8 cellular contexts compared by ENCODE assay signal in genomic region chr3:51498871-51499790, GRCh38. TPM values are rescaled to one million over a fixed set of nuclear protein-coding genes. Genes with fewer than 3 reads are reported as not detected.
DNase-seq lines count a peak whose midpoint lies in the region; ATAC-seq and TF ChIP-seq lines count a peak whose summit lies in the region.

No MANE protein-coding gene starts in this region.

- peaks cover 0 to 7% of the 10 kb centered on the region in 2 experiments for H3K36me3 ChIP-seq in SK-N-SH (replicated peaks in 1 of 2; ENCODE audit: control insufficient read depth in 1 of 2, insufficient read depth in 2 of 2, low read length in 1 of 2)

- no peak for TF ChIP-seq EP300 in SK-N-SH (IDR thresholded peaks at IDR 0.05; ENCODE audit: borderline replicate concordance in 1 of 2, low read depth in 1 of 2, low read length in 1 of 2)

- H3K27ac ChIP-seq in SK-N-SH (ENCODE audit: low read depth in 2 of 2, low read length in 1 of 2) (peak overlapping the region; percentile 85 to 90), temporal lobe (ENCODE audit: low read depth, low read length) (peak overlapping the region; percentile 78)

- H3K9me3 Mint-ChIP-seq in HFFc6: no peaks in the 10 kb centered on the region
- H3K9me3 Mint-ChIP-seq in activated naive CD4-positive, alpha-beta T cell treated with anti-CD3 and anti-CD28 coated beads, Interleukin-2, amount 50 U/mL, for 72 hours: no peaks in the 10 kb centered on the region

- no peaks in the 10 kb centered on the region for H3K36me3 Mint-ChIP-seq in HFFc6 (ENCODE audit: low read depth)
- H3K36me3 Mint-ChIP-seq in activated naive CD4-positive, alpha-beta T cell treated with anti-CD3 and anti-CD28 coated beads, Interleukin-2, amount 50 U/mL, for 72 hours: peaks cover 0 to 5% of the 10 kb centered on the region in 2 donors

- H3K27me3 ChIP-seq in SK-N-SH (ENCODE audit: insufficient read depth): no peaks in the 10 kb centered on the region

- peaks cover 18% of the 10 kb centered on the region for H3F3A ChIP-seq in SK-N-SH (replicated peaks; ENCODE audit: insufficient read depth)

- POLR2A ChIA-PET in SK-N-SH (lab: Yijun Ruan, JAX): interaction anchor here (0.6 to 3.9 kb wide), 9 partner anchors 10 to 183 kb away, joined by 3 to 29 read pairs (median 5); partner anchors contain the start of genes MANF, RAD54L2 and TEX264

- H2AFZ ChIP-seq in SK-N-SH (ENCODE audit: low read depth): peak overlapping the region; percentile 63

- peaks cover 5% of the 10 kb centered on the region for H3K27me3 Mint-ChIP-seq in HFFc6 (ENCODE audit: insufficient read depth)

- H3K4me1 Mint-ChIP-seq in HFFc6 (ENCODE audit: low read depth): peaks cover 14% of the 10 kb centered on the region

- TF ChIP-seq RAD21 in SK-N-SH (IDR thresholded peaks at IDR 0.05; ENCODE audit: low read length): no peak

- peaks cover 51% of the 10 kb centered on the region for H3K79me2 ChIP-seq in SK-N-SH (ENCODE audit: insufficient read depth)

- H4K20me1 ChIP-seq in SK-N-SH (ENCODE audit: insufficient read depth): peaks cover 14% of the 10 kb centered on the region

- 1% methylated on average over 30 of the region's 49 CpGs for WGBS in SK-N-SH (ENCODE audit: low lambda C conversion rate)

- H3K9me2 ChIP-seq in SK-N-SH: no peaks in the 10 kb centered on the region

- H3K4me1 ChIP-seq in SK-N-SH (ENCODE audit: control insufficient read depth in 1 of 2, insufficient read depth in 2 of 2, low read depth in 1 of 2, low read length in 1 of 2): peaks cover 0 to 4% of the 10 kb centered on the region in 2 experiments; a peak in 2 of 4 replicates

- H3K4me3 ChIP-seq in SK-N-SH (ENCODE audit: low read depth in 2 of 2, low read length in 1 of 2): peak overlapping the region; percentile 52 to 75

- no peaks in the 10 kb centered on the region for H3K9me3 ChIP-seq in SK-N-SH

- ATAC-seq in activated naive CD4-positive, alpha-beta T cell treated with anti-CD3 and anti-CD28 coated beads, Interleukin-2, amount 50 U/mL, for 72 hours: peak; percentile 70 to 78

- CTCF ChIA-PET in SK-N-SH (lab: Yijun Ruan, JAX): interaction anchor here (0.7 to 7.1 kb wide), 12 partner anchors 9 to 678 kb away, joined by 3 to 209 read pairs (median 4); partner anchors contain the start of genes RAD54L2 and TEX264

- H3K4me3 Mint-ChIP-seq in HFFc6: peak overlapping the region; percentile 91

- TF ChIP-seq CTCF in HFFc6 (IDR thresholded peaks at IDR 0.05) (no peak), SK-N-SH (IDR thresholded peaks at IDR 0.05) (no peak)

- peak overlapping the region; percentile 95 for H3K27ac Mint-ChIP-seq in HFFc6
- H3K27ac Mint-ChIP-seq in activated naive CD4-positive, alpha-beta T cell treated with anti-CD3 and anti-CD28 coated beads, Interleukin-2, amount 50 U/mL, for 72 hours: peak overlapping the region; percentile 97 to 99

- H3K9ac ChIP-seq in SK-N-SH: peak overlapping the region; percentile 85

- peak overlapping the region; percentile 85 for H3K4me2 ChIP-seq in SK-N-SH

- DNase-seq in GM03348 (ENCODE audit: low spot score) (peak; percentile 94), HFFc6 (peak; percentile 89), NAMALWA (ENCODE audit: low spot score) (peak; percentile 80), SK-N-SH (peak; percentile 88), glomerular visceral epithelial cell (ENCODE audit: extremely low spot score) (peak; percentile 95), occipital lobe (lab: John Stamatoyannopoulos, UW) (peak; percentile 83)
- peak; percentile 90 to 92 for DNase-seq in activated naive CD4-positive, alpha-beta T cell treated with anti-CD3 and anti-CD28 coated beads, Interleukin-2, amount 50 U/mL, for 72 hours (ENCODE audit: low spot score in 2 of 2)

TF ChIP-seq in SK-N-SH, 30 proteins besides CTCF, POLR2A, EP300 and RAD21:
- TF ChIP-seq GATA2 (CRISPR knock-in tag; IDR thresholded peaks at IDR 0.05) (no peak), MXI1 (IDR thresholded peaks at IDR 0.05; ENCODE audit: low read depth, low read length) (peak; percentile 74), MAX (IDR thresholded peaks at IDR 0.05; ENCODE audit: low read depth) (peak; percentile 36; the same call in 1 of the 2 replicates), FOXM1 (IDR thresholded peaks at IDR 0.05; ENCODE audit: low read depth) (no peak), YY1 (IDR thresholded peaks at IDR 0.05; ENCODE audit: low read depth) (peak; percentile 74; the same call in 1 of the 2 replicates), GABPA (IDR thresholded peaks at IDR 0.05; ENCODE audit: low read depth) (peak; percentile 54; the same call in 1 of the 2 replicates), RXRA (IDR thresholded peaks at IDR 0.05; ENCODE audit: borderline replicate concordance, low read depth) (no peak), FOSL2 (IDR thresholded peaks at IDR 0.05; ENCODE audit: borderline replicate concordance, low read depth) (no peak), ELF1 (IDR thresholded peaks at IDR 0.05) (peak; percentile 86), EZH2phosphoT487 (IDR thresholded peaks at IDR 0.05; ENCODE audit: borderline replicate concordance, low read depth) (no peak), PBX3 (IDR thresholded peaks at IDR 0.05) (peak; percentile 4; the same call in 1 of the 2 replicates), RFX5 (IDR thresholded peaks at IDR 0.05; ENCODE audit: low read length) (no peak), REST (IDR thresholded peaks at IDR 0.05; ENCODE audit: low read depth, low read length) (no peak), SIN3A (IDR thresholded peaks at IDR 0.05; ENCODE audit: borderline replicate concordance, low read depth, low read length) (0 out of 2 replicates have a peak, but pooled peaks have one; percentile 40), NFIC (IDR thresholded peaks at IDR 0.05; ENCODE audit: borderline replicate concordance) (no peak; the same call in 1 of the 2 replicates)

RNA-seq across cellular contexts. Expression of gene DCAF1, which starts 0.7 kb away (rescaled TPM):
- total RNA-seq in HFFc6 (2021; fragmentation: NEBNext Ultra II Directional; extraction: Animal tissue kit (Norgen Biotek cat#: 25700)): 10 to 100 TPM; 15.3 to 20.4 (median 18.9) TPM
- polyA plus RNA-seq in SK-N-SH (2012; rRNA removed): 9.7 and 12.1 TPM in 2 replicates
- polyA plus RNA-seq in SK-N-SH (2012; cell fraction: cytosol; rRNA removed): 8.5 and 9.1 TPM in 2 replicates
- 18.3 and 27.1 TPM in 2 replicates for polyA plus RNA-seq in SK-N-SH (2012; cell fraction: nucleus; rRNA removed)
- total RNA-seq in activated naive CD4-positive, alpha-beta T cell treated with anti-CD3 and anti-CD28 coated beads, Interleukin-2, amount 50 U/mL, for 72 hours: 10 to 100 TPM; 34.9 to 48.1 TPM
- total RNA-seq in occipital lobe (26.8 TPM), temporal lobe (20.4 TPM)

RNA-seq across cellular contexts. Expression of gene RAD54L2, which starts 39.4 kb away (rescaled TPM):
- total RNA-seq in HFFc6 (2021; fragmentation: NEBNext Ultra II Directional; extraction: Animal tissue kit (Norgen Biotek cat#: 25700)): 10 to 100 TPM; 18.6 to 21.3 (median 19.5) TPM
- polyA plus RNA-seq in SK-N-SH (2012; rRNA removed): 3.6 and 4.1 TPM in 2 replicates
- 1.6 and 2.0 TPM in 2 replicates for polyA plus RNA-seq in SK-N-SH (2012; cell fraction: cytosol; rRNA removed)
- polyA plus RNA-seq in SK-N-SH (2012; cell fraction: nucleus; rRNA removed): 9.8 and 12.6 TPM in 2 replicates
- 10 to 100 TPM; 17.9 to 27.4 TPM for total RNA-seq in activated naive CD4-positive, alpha-beta T cell treated with anti-CD3 and anti-CD28 coated beads, Interleukin-2, amount 50 U/mL, for 72 hours
- total RNA-seq in occipital lobe (23.2 TPM), temporal lobe (22.6 TPM)

Comparison
In these comparisons a context has a peak if more than half of its experiments do, and no peak if none do; other contexts are left out.
1. Peak in every context shown above with its lines: DNase-seq, ATAC-seq, H3K4me3 ChIP-seq and H3K27ac ChIP-seq.